In the genomic region with DNA sequence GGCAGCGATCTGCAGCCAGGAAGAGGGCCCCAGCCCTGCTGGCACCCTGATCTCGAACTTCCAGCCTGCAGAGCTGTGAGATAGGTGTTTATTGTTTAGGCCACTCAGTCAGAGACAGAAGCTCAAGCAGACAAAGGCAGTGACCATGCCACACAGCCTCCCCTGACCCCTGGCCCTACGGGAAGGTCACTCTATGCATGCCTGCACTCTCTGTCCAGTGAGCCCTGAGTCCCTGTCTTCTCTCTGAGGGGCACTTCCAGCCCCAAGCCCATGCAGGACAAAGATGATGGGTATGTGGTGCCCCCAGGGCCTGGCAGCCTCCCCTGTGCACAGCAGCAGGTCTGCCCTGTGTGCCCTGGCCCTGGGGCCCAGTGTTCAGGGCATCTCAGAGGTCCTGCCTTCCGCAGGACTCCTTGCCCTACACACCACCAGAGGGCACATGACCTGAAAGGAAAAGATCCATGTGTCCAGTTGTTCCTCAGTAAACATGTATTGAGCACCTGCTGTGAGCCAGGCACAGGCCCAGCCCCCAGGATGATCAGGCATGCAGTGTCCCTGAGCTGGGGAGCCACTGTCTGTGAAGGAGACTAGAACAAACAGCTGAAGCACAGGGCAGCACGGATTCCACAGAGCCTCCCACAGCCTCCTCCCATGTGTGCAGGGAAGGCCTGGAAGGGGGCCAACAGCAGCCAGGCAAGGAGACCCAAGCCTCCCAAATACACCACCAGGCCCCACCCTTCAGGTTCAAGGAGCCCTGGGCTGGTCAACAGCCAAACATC, we compare ENCODE assay signal across 10 cellular contexts.
DNase-seq lines count a peak whose midpoint lies in the region; ATAC-seq and TF ChIP-seq lines count a peak whose summit lies in the region.
"Had no signal": no experiment of that assay in that cellular context is flagged by ENCODE, and none has a peak within 500 bp of the region (broad histone marks: within the 10 kb centered on the region; RNA-seq: fewer than 3 reads in every experiment).

No MANE protein-coding gene starts in this region.

- in situ Hi-C loops in KBM-7 (cut with MboI; ENCODE audit: low pct_unique_long_range_greater_than_20kb, low sequenced_read_pairs), result no loop called here

- 77 to 86% methylated on average over 1 to 5 of the region's 5 CpGs for WGBS in testis, 2 donors

- intact Hi-C loops in testis (cut with DNase I; ENCODE audit: low total_unique reads), result no loop called here

- ATAC-seq in esophagus mucosa, result peak; percentile 11

- no peak for TF ChIP-seq POLR2A in testis (IDR thresholded peaks at IDR 0.05)

- no peaks in the 10 kb centered on the region for H3K36me3 ChIP-seq in testis (ENCODE audit: low read depth, missing control alignments)

- H3K4me1 ChIP-seq in testis, result peaks cover 3% of the 10 kb centered on the region

- TF ChIP-seq CTCF in testis (IDR thresholded peaks at IDR 0.05) (no peak), coronary artery (IDR thresholded peaks at IDR 0.05) (no peak)

- H3K27me3 ChIP-seq in testis, result no peaks in the 10 kb centered on the region

- H3K9me3 ChIP-seq in testis, result no peaks in the 10 kb centered on the region

- H3K4me3 ChIP-seq in testis (no peak overlapping the region), coronary artery (no peak overlapping the region)
- H3K4me3 ChIP-seq: lung had no signal

- no peak overlapping the region for H3K27ac ChIP-seq in testis
- no peak overlapping the region for H3K27ac ChIP-seq in coronary artery

- DNase-seq in NCI-H82 (lab: John Stamatoyannopoulos, UW), result peak; percentile 30
- DNase-seq in NCI-H82 treated with DMSO at 0.1 percent for 48 hours (lab: John Stamatoyannopoulos, UW; ENCODE audit: unreplicated experiment), result no peak
- peak; percentile 21 for DNase-seq in NCI-H460 (ENCODE audit: extremely low read depth, low read depth)
- DNase-seq in testis, result peak; percentile 39
- DNase-seq in NCI-H2081 (lab: John Stamatoyannopoulos, UW), result no peak
- DNase-seq in coronary artery (ENCODE audit: low spot score), result no peak
- no peak for DNase-seq in KBM-7
- DNase-seq: CD4-positive, CD25-positive, alpha-beta regulatory T cell had no signal

Comparison
In these comparisons a context has a peak if more than half of its experiments do, and no peak if none do; other contexts are left out.
1. DNase-seq: peak in NCI-H82 (single experiment), NCI-H460 (single experiment) and testis (single experiment); none in NCI-H82 treated with DMSO at 0.1 percent for 48 hours (single experiment), NCI-H2081 (0 of 2), coronary artery (single experiment) and KBM-7 (single experiment).